2 cellular contexts compared by ENCODE assay signal in genomic region chr1:28887418-28887834, GRCh38.
A peak's percentile ranks its signal among the peaks of the same experiment; 100 is the strongest.
TF ChIP-seq lines count a peak whose summit lies in the region.

No MANE protein-coding gene starts in this region.

TF ChIP-seq in SK-N-SH treated with all-trans-retinoic acid at 6 μM for 48 hours, 23 proteins besides CTCF, POLR2A, EP300 and RAD21 (continued from another document):
- TF ChIP-seq PATZ1 (CRISPR knock-in tag; IDR thresholded peaks at IDR 0.05; ENCODE audit: borderline replicate concordance) (no peak), ZC3H10 (CRISPR knock-in tag; IDR thresholded peaks at IDR 0.05) (no peak), ZNF8 (CRISPR knock-in tag; IDR thresholded peaks at IDR 0.05) (no peak), CREB5 (CRISPR knock-in tag; IDR thresholded peaks at IDR 0.05; ENCODE audit: low read depth) (no peak), BACH2 (CRISPR knock-in tag; IDR thresholded peaks at IDR 0.05; ENCODE audit: borderline replicate concordance) (no peak)

TF ChIP-seq in GM12878, 131 proteins besides CTCF, POLR2A, EP300 and RAD21 (continued from another document):
- TF ChIP-seq E4F1 (IDR thresholded peaks at IDR 0.05; ENCODE audit: borderline replicate concordance, partially characterized antibody), result no peak
- no peak for TF ChIP-seq NFXL1 (IDR thresholded peaks at IDR 0.05; ENCODE audit: borderline replicate concordance)
- 0 out of 2 replicates have a peak, but pooled peaks have one; percentile 10 for TF ChIP-seq IKZF1 (conservative IDR thresholded peaks at IDR 0.05)
- no peak for TF ChIP-seq IRF5 (IDR thresholded peaks at IDR 0.05; ENCODE audit: borderline replicate concordance)
- 0 out of 2 replicates have a peak, but pooled peaks have one; percentile 51 for TF ChIP-seq TCF12 (IDR thresholded peaks at IDR 0.05; ENCODE audit: low read depth, low read length)
- no peak for TF ChIP-seq REST (IDR thresholded peaks at IDR 0.05; ENCODE audit: low read depth, low read length)
- TF ChIP-seq TCF3 (IDR thresholded peaks at IDR 0.05; ENCODE audit: borderline replicate concordance, insufficient read depth, low read depth, low read length), result peak; percentile 58; the same call in 1 of the 2 replicates
- no peak for TF ChIP-seq SUZ12 (IDR thresholded peaks at IDR 0.05; ENCODE audit: unreplicated experiment)
- no peak for TF ChIP-seq HDAC6 (IDR thresholded peaks at IDR 0.05; ENCODE audit: unreplicated experiment)
- TF ChIP-seq ASH2L (IDR thresholded peaks at IDR 0.05; ENCODE audit: borderline replicate concordance, low read depth), result 0 out of 2 replicates have a peak, but pooled peaks have one; percentile 3
- TF ChIP-seq BMI1 (IDR thresholded peaks at IDR 0.05; ENCODE audit: borderline replicate concordance), result no peak
- TF ChIP-seq TBL1XR1 (IDR thresholded peaks at IDR 0.05; ENCODE audit: low read depth, low read length), result no peak
- TF ChIP-seq CHD2 (IDR thresholded peaks at IDR 0.05; ENCODE audit: borderline replicate concordance, low read depth, low read length), result no peak
- TF ChIP-seq SMARCA5 (IDR thresholded peaks at IDR 0.05), result no peak
- TF ChIP-seq LARP7 (IDR thresholded peaks at IDR 0.05), result peak; percentile 57; the same call in 1 of the 2 replicates
- TF ChIP-seq GATAD2B (conservative IDR thresholded peaks at IDR 0.05; ENCODE audit: low read depth), result 0 out of 2 replicates have a peak, but pooled peaks have one; percentile 18
- TF ChIP-seq STAT3 (IDR thresholded peaks at IDR 0.05; ENCODE audit: low read depth, low read length), result no peak
- TF ChIP-seq SIN3A (IDR thresholded peaks at IDR 0.05; ENCODE audit: low read depth, low read length), result 0 out of 2 replicates have a peak, but pooled peaks have one; percentile 1
- TF ChIP-seq CEBPZ (IDR thresholded peaks at IDR 0.05; ENCODE audit: low read depth, low read length), result no peak
TF ChIP-seq in GM12878: peak in this region for 7.
